ENCODE assay signal across 18 cellular contexts in genomic region chr11:134511255-134511654, GRCh38.
"Had no signal": no experiment of that assay in that cellular context is flagged by ENCODE, and none has a peak within 500 bp of the region (broad histone marks: within the 10 kb centered on the region; RNA-seq: fewer than 3 reads in every experiment).

No MANE protein-coding gene starts in this region.

- H3K4me1 Mint-ChIP-seq: naive thymus-derived CD8-positive, alpha-beta T cell; stimulated activated naive B cell treated with anti-CD40 and anti-IgM and Interleukin-4, amounts not matched to agents 10 μg/mL and 1 μg/mL and 100 μg/mL, for 72 hours; stimulated activated naive CD8-positive, alpha-beta T cell treated with anti-CD3 and anti-CD28 coated beads, Interleukin-15, amount 100 ng/mL, for 72 hours had no signal

- H3K36me3 Mint-ChIP-seq: naive thymus-derived CD8-positive, alpha-beta T cell; stimulated activated naive B cell treated with anti-CD40 and anti-IgM and Interleukin-4, amounts not matched to agents 10 μg/mL and 1 μg/mL and 100 μg/mL, for 72 hours had no signal

- H3K27me3 ChIP-seq: gastrocnemius medialis, right lobe of liver had no signal

- H3K9me3 Mint-ChIP-seq: dendritic cell treated with granulocyte-macrophage colony-stimulating factor and Interleukin-4, amounts not matched to agents 40 ng/mL and 50 ng/mL, for 4 days; effector memory CD8-positive, alpha-beta T cell; naive thymus-derived CD8-positive, alpha-beta T cell; stimulated activated naive B cell treated with anti-CD40 and anti-IgM and Interleukin-4, amounts not matched to agents 10 μg/mL and 1 μg/mL and 100 μg/mL, for 72 hours; stimulated activated naive CD8-positive, alpha-beta T cell treated with anti-CD3 and anti-CD28 coated beads, Interleukin-15, amount 100 ng/mL, for 72 hours had no signal

- H3K27ac Mint-ChIP-seq: dendritic cell treated with granulocyte-macrophage colony-stimulating factor and Interleukin-4, amounts not matched to agents 40 ng/mL and 50 ng/mL, for 4 days; effector memory CD8-positive, alpha-beta T cell; stimulated activated naive B cell treated with anti-CD40 and anti-IgM and Interleukin-4, amounts not matched to agents 10 μg/mL and 1 μg/mL and 100 μg/mL, for 72 hours; stimulated activated naive CD8-positive, alpha-beta T cell treated with anti-CD3 and anti-CD28 coated beads, Interleukin-15, amount 100 ng/mL, for 72 hours had no signal

- H3K27me3 Mint-ChIP-seq: dendritic cell treated with granulocyte-macrophage colony-stimulating factor and Interleukin-4, amounts not matched to agents 40 ng/mL and 50 ng/mL, for 4 days; stimulated activated naive B cell treated with anti-CD40 and anti-IgM and Interleukin-4, amounts not matched to agents 10 μg/mL and 1 μg/mL and 100 μg/mL, for 72 hours had no signal

- H3K4me3 Mint-ChIP-seq: dendritic cell treated with granulocyte-macrophage colony-stimulating factor and Interleukin-4, amounts not matched to agents 40 ng/mL and 50 ng/mL, for 4 days; effector memory CD8-positive, alpha-beta T cell; naive thymus-derived CD8-positive, alpha-beta T cell; stimulated activated naive B cell treated with anti-CD40 and anti-IgM and Interleukin-4, amounts not matched to agents 10 μg/mL and 1 μg/mL and 100 μg/mL, for 72 hours; stimulated activated naive CD8-positive, alpha-beta T cell treated with anti-CD3 and anti-CD28 coated beads, Interleukin-15, amount 100 ng/mL, for 72 hours had no signal

- H3K4me1 ChIP-seq: esophagus muscularis mucosa, gastrocnemius medialis, heart right ventricle, psoas muscle, right lobe of liver had no signal

- H3K36me3 ChIP-seq: esophagus muscularis mucosa, gastrocnemius medialis, heart right ventricle, right lobe of liver, thoracic aorta had no signal

- DNase-seq: effector memory CD8-positive, alpha-beta T cell; gastrocnemius medialis; heart right ventricle; mesendoderm; psoas muscle; stimulated activated CD4-positive, alpha-beta T cell treated with anti-CD3 and anti-CD28 coated beads, Interleukin-2, amount 100 ng/mL, for 24 hours; stimulated activated CD4-positive, alpha-beta T cell treated with anti-CD3 and anti-CD28 coated beads, Interleukin-4, amount 100 ng/mL, for 4 hours; stimulated activated naive B cell treated with anti-CD40 and anti-IgM and Interleukin-4, amounts not matched to agents 10 μg/mL and 1 μg/mL and 100 μg/mL, for 72 hours; stimulated activated naive CD8-positive, alpha-beta T cell treated with anti-CD3 and anti-CD28 coated beads, Interleukin-15, amount 100 ng/mL, for 72 hours; trophoblast cell had no signal

- H3K9me3 ChIP-seq: esophagus muscularis mucosa, gastrocnemius medialis, heart right ventricle, mucosa of descending colon, psoas muscle, right lobe of liver, thoracic aorta had no signal

- H3K4me3 ChIP-seq: esophagus muscularis mucosa, gastrocnemius medialis, heart right ventricle, mucosa of descending colon, psoas muscle, right lobe of liver, skin epidermis, thoracic aorta had no signal

- H3K27ac ChIP-seq: epithelial cell of prostate, esophagus muscularis mucosa, gastrocnemius medialis, heart right ventricle, psoas muscle, right lobe of liver, skin epidermis, thoracic aorta had no signal
